ENCODE assay signal across 12 cellular contexts in the genomic region with DNA sequence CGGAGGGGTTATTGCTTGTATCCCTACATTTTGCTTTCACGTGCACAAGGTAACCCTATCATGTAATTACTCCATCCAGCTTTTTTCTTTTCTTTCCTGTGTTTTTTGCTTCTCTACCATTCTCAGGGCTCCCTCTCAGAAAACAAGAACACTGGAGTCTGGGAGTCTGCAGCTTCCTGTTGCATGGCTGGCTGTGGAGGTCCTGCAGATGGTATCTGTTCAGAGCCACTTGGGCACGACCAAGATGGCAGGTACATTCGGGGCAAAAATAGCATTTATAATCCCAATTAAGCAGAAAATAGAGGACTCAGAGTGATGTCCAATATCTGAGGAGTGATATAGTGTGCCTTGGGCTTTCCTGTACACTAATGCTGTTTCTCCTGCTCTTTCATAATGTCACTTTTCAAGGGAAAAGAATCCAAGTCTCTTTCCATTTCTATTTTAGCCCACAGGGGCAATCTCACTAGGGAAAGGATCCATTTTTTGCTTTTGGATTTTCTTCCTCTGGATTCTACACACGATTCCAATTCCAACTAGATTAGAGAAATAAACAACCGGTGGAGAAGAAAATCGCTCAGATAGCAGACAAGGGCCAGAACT. TPM values are rescaled to one million over a fixed set of nuclear protein-coding genes. Genes with fewer than 3 reads are reported as not detected.
DNase-seq lines count a peak whose midpoint lies in the region; ATAC-seq and TF ChIP-seq lines count a peak whose summit lies in the region.
"Had no signal": no experiment of that assay in that cellular context is flagged by ENCODE, and none has a peak within 500 bp of the region (broad histone marks: within the 10 kb centered on the region; RNA-seq: fewer than 3 reads in every experiment).

No MANE protein-coding gene starts in this region.

- H3K4me3 ChIP-seq in AG04450 (ENCODE audit: low read depth, low read length) (peak overlapping the region; percentile 39), NB4 (ENCODE audit: low read depth, low read length) (peak overlapping the region; percentile 63), coronary artery (peak overlapping the region; percentile 12)

- H3K27ac Mint-ChIP-seq in nephron, result peak overlapping the region; percentile 80 to 91 (median 81)
- no peak overlapping the region for H3K27ac Mint-ChIP-seq in immature natural killer cell
- H3K27ac Mint-ChIP-seq: stimulated activated naive B cell treated with anti-CD40 and anti-IgM and Interleukin-4, amounts not matched to agents 10 μg/mL and 1 μg/mL and 100 μg/mL, for 72 hours had no signal

- no peaks in the 10 kb centered on the region for H3K27me3 ChIP-seq in AG04450 (ENCODE audit: control insufficient read depth, insufficient read depth, low read length)

- no peak for TF ChIP-seq POLR2A in NB4 (IDR thresholded peaks at IDR 0.05; ENCODE audit: extremely low read depth, insufficient read length)

- H3K36me3 Mint-ChIP-seq in nephron (ENCODE audit: low read depth), result no peaks in the 10 kb centered on the region
- H3K36me3 Mint-ChIP-seq in immature natural killer cell, result no peaks in the 10 kb centered on the region

- TF ChIP-seq CTCF in AG04450 (IDR thresholded peaks at IDR 0.05; ENCODE audit: low read depth, low read length) (no peak), NB4 (IDR thresholded peaks at IDR 0.05; ENCODE audit: low read depth, low read length) (no peak), coronary artery (IDR thresholded peaks at IDR 0.05) (no peak), nephron (IDR thresholded peaks at IDR 0.05; ENCODE audit: unreplicated experiment in 3 of 3) (no peak)

- peak overlapping the region in 1 of 3 experiments; percentile 68 for H3K4me3 Mint-ChIP-seq in nephron
- H3K4me3 Mint-ChIP-seq in immature natural killer cell, result no peak overlapping the region
- H3K4me3 Mint-ChIP-seq: stimulated activated naive B cell treated with anti-CD40 and anti-IgM and Interleukin-4, amounts not matched to agents 10 μg/mL and 1 μg/mL and 100 μg/mL, for 72 hours had no signal

- CTCF ChIA-PET in AG04450 (lab: Charles Lee), result interaction anchor here (0.9 to 2.2 kb wide), 2 partner anchors 166 kb away, joined by 3 to 15 read pairs; no protein-coding TSS in a partner anchor

- no peak for DNase-seq in AG04450 (ENCODE audit: low read depth, low spot score)
- DNase-seq in NB4 (ENCODE audit: low read depth), result peak; percentile 40
- no peak for DNase-seq in coronary artery (ENCODE audit: low spot score)
- DNase-seq in cortex of kidney (lab: John Stamatoyannopoulos, UW), result no peak
- no peak for DNase-seq in NOMO-1 treated with dmso at 0.1 percent for 144 hours (lab: John Stamatoyannopoulos, UW; ENCODE audit: unreplicated experiment)
- DNase-seq in immature natural killer cell, result no peak
- DNase-seq: activated effector memory CD4-positive, alpha-beta T cell treated with Interleukin-2 at 50 U/mL for 16 hours; stimulated activated naive B cell treated with anti-CD40 and anti-IgM and Interleukin-4, amounts not matched to agents 10 μg/mL and 1 μg/mL and 100 μg/mL, for 72 hours; T-helper 2 cell had no signal

- no peak for ATAC-seq in HG03108 (IDR thresholded peaks at IDR 0.05; ENCODE audit: unreplicated experiment)
- ATAC-seq: stimulated activated naive B cell treated with anti-CD40 and anti-IgM and Interleukin-4, amounts not matched to agents 10 μg/mL and 1 μg/mL and 100 μg/mL, for 72 hours had no signal

- peak overlapping the region; percentile 69 for H3K27ac ChIP-seq in AG04450 (ENCODE audit: low read depth, low read length)
- H3K27ac ChIP-seq in coronary artery, result peak overlapping the region in 1 of 2 donors; percentile 60

- H3K27me3 Mint-ChIP-seq in nephron (ENCODE audit: low read depth), result no peaks in the 10 kb centered on the region
- peaks cover 2 to 12% (median 8%) of the 10 kb centered on the region in 3 donors for H3K27me3 Mint-ChIP-seq in immature natural killer cell (ENCODE audit: low read depth in 3 of 3)
- H3K27me3 Mint-ChIP-seq: progenitor cell of endocrine pancreas; stimulated activated naive B cell treated with anti-CD40 and anti-IgM and Interleukin-4, amounts not matched to agents 10 μg/mL and 1 μg/mL and 100 μg/mL, for 72 hours had no signal

- POLR2A ChIA-PET in AG04450 (lab: Yijun Ruan, JAX), result interaction anchor here (2.3 kb wide), 1 partner anchor 29 kb away, joined by 6 read pairs; a partner anchor contains a TSS

- H3K9me3 ChIP-seq in AG04450 (ENCODE audit: control insufficient read depth, insufficient read depth, low read length), result no peaks in the 10 kb centered on the region; the same call in 1 of the 2 replicates

- H3K4me1 Mint-ChIP-seq in nephron, result peaks cover 48% of the 10 kb centered on the region
- peaks cover 17 to 23% of the 10 kb centered on the region in 2 donors for H3K4me1 Mint-ChIP-seq in immature natural killer cell

- H3K9me3 Mint-ChIP-seq in nephron (no peaks in the 10 kb centered on the region), immature natural killer cell (no peaks in the 10 kb centered on the region)
- H3K9me3 Mint-ChIP-seq: stimulated activated naive B cell treated with anti-CD40 and anti-IgM and Interleukin-4, amounts not matched to agents 10 μg/mL and 1 μg/mL and 100 μg/mL, for 72 hours had no signal

RNA-seq across cellular contexts. Expression of a gene that starts 3.2 kb away (rescaled TPM):
- polyA plus RNA-seq in AG04450 (2011; rRNA removed), result 130 and 152 TPM in 2 replicates
- 153 and 216 TPM in 2 replicates for polyA minus RNA-seq in AG04450 (2011; rRNA and poly(A)+ RNA removed)
- polyA plus RNA-seq in immature natural killer cell, result 10 to 100 TPM; 14.1 to 32.4 (median 17.7) TPM

RNA-seq across cellular contexts. Expression of a gene that starts 29.2 kb away (rescaled TPM):
- 7.0 and 8.4 TPM in 2 replicates for polyA plus RNA-seq in AG04450 (2011; rRNA removed)
- 8.9 and 12.0 TPM in 2 replicates for polyA minus RNA-seq in AG04450 (2011; rRNA and poly(A)+ RNA removed)
- 10 to 100 TPM; 10.3 to 26.2 (median 16.3) TPM for polyA plus RNA-seq in immature natural killer cell

Comparison
In these comparisons a context has a peak if more than half of its experiments do, and no peak if none do; other contexts are left out.
1. H3K4me3 ChIP-seq: peak in every context shown above with its lines; median percentile 63 in NB4; 39 in AG04450; 12 in coronary artery.
2. H3K27ac Mint-ChIP-seq: peak in nephron (3 of 3); none in immature natural killer cell (0 of 6).